Comparison of ENCODE assay signal across 14 cellular contexts in genomic region chr1:243493156-243494129, GRCh38.
DNase-seq lines count a peak whose midpoint lies in the region; ATAC-seq and TF ChIP-seq lines count a peak whose summit lies in the region.
"Had no signal": no experiment of that assay in that cellular context is flagged by ENCODE, and none has a peak within 500 bp of the region (broad histone marks: within the 10 kb centered on the region; RNA-seq: fewer than 3 reads in every experiment).

No MANE protein-coding gene starts in this region.

- H3K4me1 ChIP-seq in CD8-positive, alpha-beta T cell (ENCODE audit: insufficient read depth, low read length) = no peaks in the 10 kb centered on the region
- peaks cover 14% of the 10 kb centered on the region for H3K4me1 ChIP-seq in neural progenitor cell
- H3K4me1 ChIP-seq: Caco-2 had no signal

- no peaks in the 10 kb centered on the region for H3K79me2 ChIP-seq in neural progenitor cell (ENCODE audit: low read depth)

- no peak overlapping the region for H3K4me2 ChIP-seq in neural progenitor cell

- no peaks in the 10 kb centered on the region for H3K27me3 Mint-ChIP-seq in CD8-positive, alpha-beta T cell (ENCODE audit: low read depth)
- peaks cover 13% of the 10 kb centered on the region for H3K27me3 Mint-ChIP-seq in neural progenitor cell (ENCODE audit: insufficient read depth, low read depth)
- H3K27me3 Mint-ChIP-seq: activated naive CD8-positive, alpha-beta T cell treated with anti-CD3 and anti-CD28 coated beads, Interleukin-2, amount 10 ng/mL, durations not matched to agents 7 days and 5 days had no signal

- H3K9ac ChIP-seq in neural progenitor cell = no peak overlapping the region

- no peaks in the 10 kb centered on the region for H3K4me1 Mint-ChIP-seq in CD8-positive, alpha-beta T cell (ENCODE audit: low read depth)
- H3K4me1 Mint-ChIP-seq in neural progenitor cell = peaks cover 54% of the 10 kb centered on the region

- no peak overlapping the region for H3K4me3 ChIP-seq in CD8-positive, alpha-beta T cell (ENCODE audit: low read depth, low read length)
- H3K4me3 ChIP-seq in MG63 (no peak overlapping the region), choroid plexus epithelial cell (ENCODE audit: low read depth, low read length) (no peak overlapping the region), neural progenitor cell (no peak overlapping the region)
- H3K4me3 ChIP-seq: thoracic aorta had no signal

- no peak for ATAC-seq in CD8-positive, alpha-beta T cell
- no peak for ATAC-seq in GM21786 (IDR thresholded peaks at IDR 0.05; ENCODE audit: unreplicated experiment)

- no peaks in the 10 kb centered on the region for H3K36me3 ChIP-seq in CD8-positive, alpha-beta T cell (ENCODE audit: insufficient read depth, low read length)
- H3K36me3 ChIP-seq in MG63 (no peaks in the 10 kb centered on the region; the same call in 1 of the 2 replicates), neural progenitor cell (no peaks in the 10 kb centered on the region)
- H3K36me3 ChIP-seq: thoracic aorta had no signal

- no peaks in the 10 kb centered on the region for H3K9me3 ChIP-seq in CD8-positive, alpha-beta T cell (ENCODE audit: low read length)
- H3K9me3 ChIP-seq in MG63 = no peaks in the 10 kb centered on the region
- H3K9me3 ChIP-seq in neural progenitor cell (ENCODE audit: low read depth) = no peaks in the 10 kb centered on the region
- H3K9me3 ChIP-seq: Caco-2, thoracic aorta had no signal

- intact Hi-C loops in CD8-positive, alpha-beta T cell (cut with DNase I, micrococcal nuclease) = no loop called here

- no peak overlapping the region for H2AFZ ChIP-seq in neural progenitor cell (replicated peaks)

- no peaks in the 10 kb centered on the region for H4K20me1 ChIP-seq in neural progenitor cell (ENCODE audit: low read depth)

- H3K27ac Mint-ChIP-seq in CD8-positive, alpha-beta T cell = peak overlapping the region; percentile 1
- peak overlapping the region; percentile 7 for H3K27ac Mint-ChIP-seq in neural progenitor cell
- H3K27ac Mint-ChIP-seq: activated naive CD8-positive, alpha-beta T cell treated with anti-CD3 and anti-CD28 coated beads, Interleukin-2, amount 10 ng/mL, durations not matched to agents 7 days and 5 days had no signal

- H3K36me3 Mint-ChIP-seq in CD8-positive, alpha-beta T cell = peaks cover 21% of the 10 kb centered on the region
- H3K36me3 Mint-ChIP-seq in neural progenitor cell = peaks cover 9% of the 10 kb centered on the region

- H3F3A ChIP-seq in neural progenitor cell (ENCODE audit: low read depth) = peaks cover 6% of the 10 kb centered on the region

- TF ChIP-seq CTCF in CD8-positive, alpha-beta T cell (IDR thresholded peaks at IDR 0.05) = no peak
- no peak for TF ChIP-seq CTCF in choroid plexus epithelial cell (conservative IDR thresholded peaks at IDR 0.05; ENCODE audit: low read depth, low read length)
- no peak for TF ChIP-seq CTCF in neural progenitor cell (IDR thresholded peaks at IDR 0.05)

- no peaks in the 10 kb centered on the region for H3K9me3 Mint-ChIP-seq in CD8-positive, alpha-beta T cell
- H3K9me3 Mint-ChIP-seq in neural progenitor cell = no peaks in the 10 kb centered on the region
- H3K9me3 Mint-ChIP-seq: activated naive CD8-positive, alpha-beta T cell treated with anti-CD3 and anti-CD28 coated beads, Interleukin-2, amount 10 ng/mL, durations not matched to agents 7 days and 5 days had no signal

- peak in 1 of 7 experiments; percentile 42 for DNase-seq in CD8-positive, alpha-beta T cell
- DNase-seq in MG63 (peak; percentile 38), choroid plexus epithelial cell (ENCODE audit: low read depth) (peak; percentile 41), neural progenitor cell (ENCODE audit: low spot score) (no peak), NCI-H1092 treated with DMSO at 0.1 percent for 48 hours (lab: John Stamatoyannopoulos, UW) (no peak), HPDE6-E6E7 (ENCODE audit: extremely low spot score) (no peak)
- DNase-seq: activated naive CD8-positive, alpha-beta T cell treated with anti-CD3 and anti-CD28 coated beads, Interleukin-2, amount 10 ng/mL, durations not matched to agents 7 days and 5 days; Caco-2; NCI-H1105; NCI-H345; SW 1271 had no signal

- POLR2A ChIA-PET in CD8-positive, alpha-beta T cell (lab: Charles Lee) = no interaction called here

- no peak overlapping the region for H3K27ac ChIP-seq in CD8-positive, alpha-beta T cell (ENCODE audit: low read depth, low read length)
- no peak overlapping the region for H3K27ac ChIP-seq in neural progenitor cell
- H3K27ac ChIP-seq: thoracic aorta, VCaP had no signal

- no peaks in the 10 kb centered on the region for H3K27me3 ChIP-seq in CD8-positive, alpha-beta T cell (ENCODE audit: insufficient read depth, low read length)
- H3K27me3 ChIP-seq in MG63 (no peaks in the 10 kb centered on the region), neural progenitor cell (no peaks in the 10 kb centered on the region)

- no peak overlapping the region for H3K4me3 Mint-ChIP-seq in CD8-positive, alpha-beta T cell
- no peak overlapping the region for H3K4me3 Mint-ChIP-seq in neural progenitor cell
- H3K4me3 Mint-ChIP-seq: activated naive CD8-positive, alpha-beta T cell treated with anti-CD3 and anti-CD28 coated beads, Interleukin-2, amount 10 ng/mL, durations not matched to agents 7 days and 5 days had no signal

- CTCF ChIA-PET in CD8-positive, alpha-beta T cell (lab: Charles Lee) = interaction anchor here (1.0 kb wide), 1 partner anchor 779 kb away, joined by 3 read pairs; no protein-coding TSS in a partner anchor

Comparison
In these comparisons a context has a peak if more than half of its experiments do, and no peak if none do; other contexts are left out.
1. DNase-seq: peak in MG63 (single experiment) and choroid plexus epithelial cell (single experiment); none in neural progenitor cell (single experiment), NCI-H1092 treated with DMSO at 0.1 percent for 48 hours (single experiment) and HPDE6-E6E7 (single experiment).